ENCODE assay signal across 22 cellular contexts in genomic region chr2:164554487-164554886, GRCh38.
DNase-seq lines count a peak whose midpoint lies in the region; ATAC-seq, FAIRE-seq and TF ChIP-seq lines count a peak whose summit lies in the region.
"Had no signal": no experiment of that assay in that cellular context is flagged by ENCODE, and none has a peak within 500 bp of the region (broad histone marks: within the 10 kb centered on the region; RNA-seq: fewer than 3 reads in every experiment).

No MANE protein-coding gene starts in this region.

- 29 to 32% methylated on average over 2 of the region's 2 CpGs for WGBS in pancreas, 2 donors

- no peak for FAIRE-seq in pancreas (lab: Jason Lieb, UNC)
- FAIRE-seq: HTR-8/SVneo had no signal

- no peak overlapping the region for H3K4me3 ChIP-seq in pancreas
- H3K4me3 ChIP-seq: BLaER1, Peyer's patch had no signal

- ATAC-seq in pancreas = peak in 3 of 4 donors; percentile 37 to 57 (median 49)
- ATAC-seq in GM18861 (IDR thresholded peaks at IDR 0.05; ENCODE audit: unreplicated experiment) = no peak
- no peak for ATAC-seq in GM21447 (IDR thresholded peaks at IDR 0.05; ENCODE audit: unreplicated experiment)
- ATAC-seq: Right ventricle myocardium inferior had no signal

- H3K9me3 ChIP-seq in pancreas = no peaks in the 10 kb centered on the region
- H3K9me3 ChIP-seq: BLaER1, Peyer's patch had no signal

- no peaks in the 10 kb centered on the region for H3K36me3 ChIP-seq in pancreas
- H3K36me3 ChIP-seq: BLaER1, Peyer's patch had no signal

- peaks cover 6 to 14% (median 11%) of the 10 kb centered on the region in 3 donors for H3K4me1 ChIP-seq in pancreas
- H3K4me1 ChIP-seq: BLaER1, Peyer's patch had no signal

- intact Hi-C loops in pancreas (cut with DNase I) = no loop called here

- no peak for TF ChIP-seq CTCF in pancreas (IDR thresholded peaks at IDR 0.05)

- DNase-seq in AG08396 (ENCODE audit: low spot score) = peak; percentile 4
- DNase-seq in NCI-H460 (ENCODE audit: extremely low read depth, low read depth) = peak; percentile 16
- DNase-seq in fibroblast of peridontal ligament (ENCODE audit: extremely low read depth) = peak; percentile 33
- no peak for DNase-seq in pancreas
- DNase-seq in iPS-NIHi7 (ENCODE audit: extremely low spot score) = no peak
- DNase-seq: CD4-positive, alpha-beta memory T cell; DMS153; GDM1; HCEC 1CT; Kasumi-1; NCI-H1092 treated with DMSO at 0.1 percent for 48 hours; NCI-H1694; NCI-H510A; NCI-H748 treated with DMSO at 0.1 percent for 48 hours; NK-92 treated with Interleukin-12 subunit alpha and Interleukin-12 subunit beta, amount 100 ng/mL, for 24 hours; Peyer's patch had no signal

- H3K27ac ChIP-seq in pancreas = no peak overlapping the region
- H3K27ac ChIP-seq: BLaER1, HL-60, Peyer's patch had no signal

- H3K27me3 ChIP-seq in pancreas = no peaks in the 10 kb centered on the region
- H3K27me3 ChIP-seq: BLaER1, Peyer's patch had no signal

Comparison
In these comparisons a context has a peak if more than half of its experiments do, and no peak if none do; other contexts are left out.
1. DNase-seq: peak in AG08396 (single experiment), NCI-H460 (single experiment) and fibroblast of peridontal ligament (single experiment); none in pancreas (0 of 6) and iPS-NIHi7 (single experiment).
2. ATAC-seq: peak in pancreas (3 of 4); none in GM18861 (single experiment) and GM21447 (single experiment).